16 cellular contexts compared by ENCODE assay signal in genomic region chr1:221693087-221693486, GRCh38. TPM values are rescaled to one million over a fixed set of nuclear protein-coding genes. Genes with fewer than 3 reads are reported as not detected.
DNase-seq lines count a peak whose midpoint lies in the region; ATAC-seq and TF ChIP-seq lines count a peak whose summit lies in the region.
"Had no signal": no experiment of that assay in that cellular context is flagged by ENCODE, and none has a peak within 500 bp of the region (broad histone marks: within the 10 kb centered on the region; RNA-seq: fewer than 3 reads in every experiment).

No MANE protein-coding gene starts in this region.

- H3K4me1 ChIP-seq in tibial nerve, result no peaks in the 10 kb centered on the region

- H3K27me3 ChIP-seq in tibial nerve (no peaks in the 10 kb centered on the region), MG63 (no peaks in the 10 kb centered on the region)
- H3K27me3 ChIP-seq: cardiac muscle cell, right atrium auricular region had no signal

- H3K9me3 ChIP-seq in tibial nerve, result peaks cover 0 to 10% (median 0%) of the 10 kb centered on the region in 4 donors
- peaks cover 7% of the 10 kb centered on the region; the same call in 1 of the 2 replicates for H3K9me3 ChIP-seq in MG63

- DNase-seq in natural killer cell treated with Interleukin-12 subunit alpha and Interleukin-12 subunit beta and Interleukin-15 and Interleukin-18, amount 100 ng/mL, for 72 hours (ENCODE audit: low spot score), result no peak
- DNase-seq in natural killer cell (no peak), Kasumi-1 (lab: John Stamatoyannopoulos, UW) (peak; percentile 2 to 6), endothelial cell (ENCODE audit: low spot score) (no peak), tibial nerve (ENCODE audit: low spot score in 2 of 2) (no peak), MG63 (no peak), NCI-H128 (lab: John Stamatoyannopoulos, UW; ENCODE audit: unreplicated experiment) (no peak)
- no peak for DNase-seq in stimulated activated CD4-positive, alpha-beta T cell treated with anti-CD3 and anti-CD28 coated beads, Interleukin-15, amount 100 ng/mL, for 24 hours
- DNase-seq: activated CD4-positive, alpha-beta T cell treated with anti-CD3 and anti-CD28 coated beads for 48 hours; activated T-cell treated with anti-CD3 and anti-CD28 coated beads, Interleukin-2, amount 50 U/mL, for 4 hours; mesenchymal stem cell; Right ventricle myocardium superior; stimulated activated CD4-positive, alpha-beta T cell treated with anti-CD3 and anti-CD28 coated beads, Interleukin-2, amount 100 ng/mL, for 24 hours had no signal

- no peaks in the 10 kb centered on the region for H3K27me3 Mint-ChIP-seq in natural killer cell treated with Interleukin-12 subunit alpha and Interleukin-12 subunit beta and Interleukin-15 and Interleukin-18, amount 100 ng/mL, for 72 hours
- H3K27me3 Mint-ChIP-seq in natural killer cell (ENCODE audit: low read depth in 2 of 2) (no peaks in the 10 kb centered on the region), endothelial cell (ENCODE audit: unreplicated experiment) (no peaks in the 10 kb centered on the region)

- H3K4me1 Mint-ChIP-seq in natural killer cell treated with Interleukin-12 subunit alpha and Interleukin-12 subunit beta and Interleukin-15 and Interleukin-18, amount 100 ng/mL, for 72 hours (ENCODE audit: low read depth in 2 of 2), result peaks cover 30 to 33% of the 10 kb centered on the region in 2 donors
- peaks cover 14 to 26% of the 10 kb centered on the region in 2 donors for H3K4me1 Mint-ChIP-seq in natural killer cell
- no peaks in the 10 kb centered on the region for H3K4me1 Mint-ChIP-seq in endothelial cell (ENCODE audit: unreplicated experiment)

- no peak overlapping the region for H3K27ac ChIP-seq in tibial nerve
- H3K27ac ChIP-seq: cardiac muscle cell, right atrium auricular region had no signal

- intact Hi-C loops in natural killer cell (cut with micrococcal nuclease), result no loop called here

- peak overlapping the region; percentile 41 to 83 for H3K27ac Mint-ChIP-seq in natural killer cell treated with Interleukin-12 subunit alpha and Interleukin-12 subunit beta and Interleukin-15 and Interleukin-18, amount 100 ng/mL, for 72 hours
- H3K27ac Mint-ChIP-seq in natural killer cell, result no peak overlapping the region
- H3K27ac Mint-ChIP-seq in endothelial cell (ENCODE audit: unreplicated experiment), result no peak overlapping the region
- H3K27ac Mint-ChIP-seq: T-helper 2 cell treated with Interferon-gamma antibody and Interleukin-4, amounts not matched to agents 5 μg/mL and 100 μg/mL, for 36 hours had no signal

- H3K36me3 ChIP-seq in tibial nerve (no peaks in the 10 kb centered on the region), MG63 (no peaks in the 10 kb centered on the region)
- H3K36me3 ChIP-seq: cardiac muscle cell, right atrium auricular region had no signal

- no peaks in the 10 kb centered on the region for H3K9me3 Mint-ChIP-seq in natural killer cell treated with Interleukin-12 subunit alpha and Interleukin-12 subunit beta and Interleukin-15 and Interleukin-18, amount 100 ng/mL, for 72 hours
- H3K9me3 Mint-ChIP-seq in natural killer cell, result no peaks in the 10 kb centered on the region
- no peaks in the 10 kb centered on the region for H3K9me3 Mint-ChIP-seq in endothelial cell (ENCODE audit: unreplicated experiment)
- H3K9me3 Mint-ChIP-seq: T-helper 2 cell treated with Interferon-gamma antibody and Interleukin-4, amounts not matched to agents 5 μg/mL and 100 μg/mL, for 36 hours had no signal

- 80 to 90% methylated on average over 2 of the region's 2 CpGs for WGBS in tibial nerve, 2 donors

- TF ChIP-seq EP300 in tibial nerve (IDR thresholded peaks at IDR 0.05), result no peak

- no peak for TF ChIP-seq POLR2A in tibial nerve (IDR thresholded peaks at IDR 0.05)

- peak overlapping the region; percentile 32 for H3K4me3 Mint-ChIP-seq in natural killer cell treated with Interleukin-12 subunit alpha and Interleukin-12 subunit beta and Interleukin-15 and Interleukin-18, amount 100 ng/mL, for 72 hours
- H3K4me3 Mint-ChIP-seq in natural killer cell (no peak overlapping the region), endothelial cell (ENCODE audit: unreplicated experiment) (no peak overlapping the region)
- H3K4me3 Mint-ChIP-seq: activated T-cell treated with anti-CD3 and anti-CD28 coated beads, Interleukin-2, amount 50 U/mL, for 4 hours; T-helper 2 cell treated with Interferon-gamma antibody and Interleukin-4, amounts not matched to agents 5 μg/mL and 100 μg/mL, for 36 hours had no signal

- H3K36me3 Mint-ChIP-seq in natural killer cell treated with Interleukin-12 subunit alpha and Interleukin-12 subunit beta and Interleukin-15 and Interleukin-18, amount 100 ng/mL, for 72 hours, result peaks cover 10% of the 10 kb centered on the region
- H3K36me3 Mint-ChIP-seq in natural killer cell, result no peaks in the 10 kb centered on the region
- no peaks in the 10 kb centered on the region for H3K36me3 Mint-ChIP-seq in endothelial cell (ENCODE audit: low read depth, unreplicated experiment)

- H3K4me3 ChIP-seq in tibial nerve (no peak overlapping the region), MG63 (no peak overlapping the region)
- H3K4me3 ChIP-seq: cardiac muscle cell, right atrium auricular region had no signal

- TF ChIP-seq CTCF in natural killer cell (IDR thresholded peaks at IDR 0.05) (no peak), endothelial cell (IDR thresholded peaks at IDR 0.05; ENCODE audit: unreplicated experiment) (peak; percentile 53), tibial nerve (IDR thresholded peaks at IDR 0.05) (no peak)

- no peak for ATAC-seq in natural killer cell treated with Interleukin-12 subunit alpha and Interleukin-12 subunit beta and Interleukin-15 and Interleukin-18, amount 100 ng/mL, for 72 hours
- no peak for ATAC-seq in natural killer cell

RNA-seq across cellular contexts. Expression of gene DUSP10, which starts 48.8 kb away (rescaled TPM):
- total RNA-seq in natural killer cell treated with Interleukin-12 subunit alpha and Interleukin-12 subunit beta and Interleukin-15 and Interleukin-18, amount 100 ng/mL, for 72 hours, result 10 to 100 TPM; 43.3 to 85.2 TPM
- total RNA-seq in natural killer cell (100 to 1,000 TPM; 109 to 231 (median 210) TPM), endothelial cell (ENCODE audit: unreplicated experiment) (5.0 TPM), tibial nerve (1 to 10 TPM; 3.8 to 7.3 (median 4.4) TPM)
- total RNA-seq in MG63 (2014; rRNA removed; shearing (Covaris generic); ENCODE audit: low replicate concordance), result 5.8 and 6.3 TPM in 2 replicates

Comparison
In these comparisons a context has a peak if more than half of its experiments do, and no peak if none do; other contexts are left out.
1. H3K27ac Mint-ChIP-seq: peak in natural killer cell treated with Interleukin-12 subunit alpha and Interleukin-12 subunit beta and Interleukin-15 and Interleukin-18, amount 100 ng/mL, for 72 hours (2 of 2); none in natural killer cell (0 of 2) and endothelial cell (single experiment).
2. DNase-seq: peak in Kasumi-1 (2 of 2); none in natural killer cell treated with Interleukin-12 subunit alpha and Interleukin-12 subunit beta and Interleukin-15 and Interleukin-18, amount 100 ng/mL, for 72 hours (single experiment), natural killer cell (single experiment), endothelial cell (single experiment), tibial nerve (0 of 2), MG63 (single experiment), NCI-H128 (single experiment) and stimulated activated CD4-positive, alpha-beta T cell treated with anti-CD3 and anti-CD28 coated beads, Interleukin-15, amount 100 ng/mL, for 24 hours (single experiment).